In the genomic region with DNA sequence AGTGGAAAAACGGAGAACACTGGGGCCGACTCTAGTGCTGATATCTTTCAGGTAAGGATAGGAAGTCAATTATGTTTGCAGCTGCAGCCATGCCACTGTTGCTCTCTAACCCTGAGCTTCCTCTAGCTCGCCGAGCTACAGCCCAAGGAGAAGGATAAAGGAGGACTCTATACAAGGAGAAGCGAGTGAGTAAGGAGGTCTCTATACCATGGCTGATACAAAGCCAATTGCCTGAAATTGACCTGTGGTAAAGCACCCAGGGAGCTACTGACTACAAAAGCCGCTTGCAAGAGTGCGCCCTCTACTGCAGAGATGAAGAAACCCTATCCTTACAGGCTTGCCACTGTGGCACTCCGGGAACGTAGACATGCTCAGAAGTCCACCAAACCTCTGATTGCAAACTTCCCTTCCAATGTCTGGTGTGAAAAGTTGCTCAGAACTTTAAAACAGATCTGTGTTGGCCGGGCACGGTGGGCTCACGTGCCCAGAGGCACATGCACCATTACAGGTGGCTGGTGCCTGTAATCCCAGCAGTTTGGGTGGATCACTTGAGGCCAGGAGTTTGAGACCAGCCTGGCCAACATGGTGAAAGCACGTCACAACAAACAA, we compare ENCODE assay signal across 1 cellular context.
A peak's percentile ranks its signal among the peaks of the same experiment; 100 is the strongest.
TF ChIP-seq lines count a peak whose summit lies in the region.

No MANE protein-coding gene starts in this region.

TF ChIP-seq in HepG2, 621 proteins besides CTCF, POLR2A, EP300 and RAD21 (continued from another document and continues in another):
- TF ChIP-seq, protein P1, sequence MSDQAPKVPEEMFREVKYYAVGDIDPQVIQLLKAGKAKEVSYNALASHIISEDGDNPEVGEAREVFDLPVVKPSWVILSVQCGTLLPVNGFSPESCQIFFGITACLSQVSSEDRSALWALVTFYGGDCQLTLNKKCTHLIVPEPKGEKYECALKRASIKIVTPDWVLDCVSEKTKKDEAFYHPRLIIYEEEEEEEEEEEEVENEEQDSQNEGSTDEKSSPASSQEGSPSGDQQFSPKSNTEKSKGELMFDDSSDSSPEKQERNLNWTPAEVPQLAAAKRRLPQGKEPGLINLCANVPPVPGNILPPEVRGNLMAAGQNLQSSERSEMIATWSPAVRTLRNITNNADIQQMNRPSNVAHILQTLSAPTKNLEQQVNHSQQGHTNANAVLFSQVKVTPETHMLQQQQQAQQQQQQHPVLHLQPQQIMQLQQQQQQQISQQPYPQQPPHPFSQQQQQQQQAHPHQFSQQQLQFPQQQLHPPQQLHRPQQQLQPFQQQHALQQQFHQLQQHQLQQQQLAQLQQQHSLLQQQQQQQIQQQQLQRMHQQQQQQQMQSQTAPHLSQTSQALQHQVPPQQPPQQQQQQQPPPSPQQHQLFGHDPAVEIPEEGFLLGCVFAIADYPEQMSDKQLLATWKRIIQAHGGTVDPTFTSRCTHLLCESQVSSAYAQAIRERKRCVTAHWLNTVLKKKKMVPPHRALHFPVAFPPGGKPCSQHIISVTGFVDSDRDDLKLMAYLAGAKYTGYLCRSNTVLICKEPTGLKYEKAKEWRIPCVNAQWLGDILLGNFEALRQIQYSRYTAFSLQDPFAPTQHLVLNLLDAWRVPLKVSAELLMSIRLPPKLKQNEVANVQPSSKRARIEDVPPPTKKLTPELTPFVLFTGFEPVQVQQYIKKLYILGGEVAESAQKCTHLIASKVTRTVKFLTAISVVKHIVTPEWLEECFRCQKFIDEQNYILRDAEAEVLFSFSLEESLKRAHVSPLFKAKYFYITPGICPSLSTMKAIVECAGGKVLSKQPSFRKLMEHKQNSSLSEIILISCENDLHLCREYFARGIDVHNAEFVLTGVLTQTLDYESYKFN (CRISPR knock-in tag; conservative IDR thresholded peaks at IDR 0.05): no peak
- TF ChIP-seq AKAP8 (CRISPR knock-in tag; IDR thresholded peaks at IDR 0.05) (0 out of 2 replicates have a peak, but pooled peaks have one; percentile 44), RFXAP (CRISPR knock-in tag; IDR thresholded peaks at IDR 0.05; ENCODE audit: borderline replicate concordance) (no peak), KDM3A (CRISPR knock-in tag; IDR thresholded peaks at IDR 0.05; ENCODE audit: low read depth) (peak; percentile 54; the same call in 1 of the 2 replicates), ZBTB20 (CRISPR knock-in tag; IDR thresholded peaks at IDR 0.05; ENCODE audit: borderline replicate concordance, low read depth) (peak; percentile 41; the same call in 1 of the 2 replicates), RXRB (CRISPR knock-in tag; IDR thresholded peaks at IDR 0.05; ENCODE audit: borderline replicate concordance) (peak; percentile 69; the same call in 1 of the 2 replicates), SIX1 (CRISPR knock-in tag; IDR thresholded peaks at IDR 0.05; ENCODE audit: borderline replicate concordance) (peak; percentile 72; the same call in 1 of the 2 replicates), MIXL1 (CRISPR knock-in tag; IDR thresholded peaks at IDR 0.05) (peak; percentile 73; the same call in 1 of the 2 replicates), ZNF768 (CRISPR knock-in tag; IDR thresholded peaks at IDR 0.05) (no peak), ZMYM2 (CRISPR knock-in tag; IDR thresholded peaks at IDR 0.05) (no peak), ZNF30 (CRISPR knock-in tag; IDR thresholded peaks at IDR 0.05) (no peak), KLF16 (CRISPR knock-in tag; IDR thresholded peaks at IDR 0.05) (0 out of 4 replicates have a peak, but pooled peaks of 1 of the 2 experiments have one; percentile 31), SMAD3 (CRISPR knock-in tag; IDR thresholded peaks at IDR 0.05) (peak; percentile 61; the same call in 1 of the 2 replicates), ZNF317 (CRISPR knock-in tag; IDR thresholded peaks at IDR 0.05) (peak; percentile 50; the same call in 1 of the 2 replicates), HOXA3 (CRISPR knock-in tag; IDR thresholded peaks at IDR 0.05) (peak; percentile 43; the same call in 1 of the 2 replicates), MYC (CRISPR knock-in tag; IDR thresholded peaks at IDR 0.05; ENCODE audit: borderline replicate concordance) (0 out of 2 replicates have a peak, but pooled peaks have one; percentile 24), CEBPB (IDR thresholded peaks at IDR 0.05; ENCODE audit: borderline replicate concordance, low read depth, low read length) (peak; percentile 52; the same call in 1 of the 2 replicates), CBX5 (CRISPR knock-in tag; IDR thresholded peaks at IDR 0.05; ENCODE audit: borderline replicate concordance) (0 out of 2 replicates have a peak, but pooled peaks have one; percentile 55), ZNF138 (CRISPR knock-in tag; IDR thresholded peaks at IDR 0.05; ENCODE audit: low read depth) (peak; percentile 31; the same call in 1 of the 2 replicates), PHF20 (CRISPR knock-in tag; IDR thresholded peaks at IDR 0.05) (peak; percentile 50; the same call in 1 of the 2 replicates), GATAD2A (CRISPR knock-in tag; IDR thresholded peaks at IDR 0.05) (peak; percentile 73), DNMT3B (CRISPR knock-in tag; conservative IDR thresholded peaks at IDR 0.05) (0 out of 2 replicates have a peak, but pooled peaks have one; percentile 26), NFYC (CRISPR knock-in tag; IDR thresholded peaks at IDR 0.05) (0 out of 2 replicates have a peak, but pooled peaks have one; percentile 3), EEA1 (CRISPR knock-in tag; IDR thresholded peaks at IDR 0.05; ENCODE audit: borderline replicate concordance) (no peak), ZNF441 (CRISPR knock-in tag; IDR thresholded peaks at IDR 0.05; ENCODE audit: borderline replicate concordance) (no peak), PITX1 (CRISPR knock-in tag; IDR thresholded peaks at IDR 0.05) (peak; percentile 64; the same call in 1 of the 2 replicates), RNF2 (conservative IDR thresholded peaks at IDR 0.05; ENCODE audit: low read depth) (peak; percentile 63; the same call in 1 of the 2 replicates), ZNF678 (CRISPR knock-in tag; IDR thresholded peaks at IDR 0.05) (no peak), ZNF431 (CRISPR knock-in tag; IDR thresholded peaks at IDR 0.05; ENCODE audit: borderline replicate concordance, low read depth) (no peak), ZNF232 (CRISPR knock-in tag; IDR thresholded peaks at IDR 0.05; ENCODE audit: borderline replicate concordance) (0 out of 2 replicates have a peak, but pooled peaks have one; percentile 7), PPARG (CRISPR knock-in tag; conservative IDR thresholded peaks at IDR 0.05) (peak; percentile 30; the same call in 1 of the 2 replicates), ZNF326 (CRISPR knock-in tag; IDR thresholded peaks at IDR 0.05; ENCODE audit: borderline replicate concordance) (no peak)
- TF ChIP-seq, protein P2, sequence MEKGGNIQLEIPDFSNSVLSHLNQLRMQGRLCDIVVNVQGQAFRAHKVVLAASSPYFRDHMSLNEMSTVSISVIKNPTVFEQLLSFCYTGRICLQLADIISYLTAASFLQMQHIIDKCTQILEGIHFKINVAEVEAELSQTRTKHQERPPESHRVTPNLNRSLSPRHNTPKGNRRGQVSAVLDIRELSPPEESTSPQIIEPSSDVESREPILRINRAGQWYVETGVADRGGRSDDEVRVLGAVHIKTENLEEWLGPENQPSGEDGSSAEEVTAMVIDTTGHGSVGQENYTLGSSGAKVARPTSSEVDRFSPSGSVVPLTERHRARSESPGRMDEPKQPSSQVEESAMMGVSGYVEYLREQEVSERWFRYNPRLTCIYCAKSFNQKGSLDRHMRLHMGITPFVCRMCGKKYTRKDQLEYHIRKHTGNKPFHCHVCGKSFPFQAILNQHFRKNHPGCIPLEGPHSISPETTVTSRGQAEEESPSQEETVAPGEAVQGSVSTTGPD (CRISPR knock-in tag; IDR thresholded peaks at IDR 0.05): 0 out of 2 replicates have a peak, but pooled peaks have one; percentile 31
- TF ChIP-seq, protein P3, sequence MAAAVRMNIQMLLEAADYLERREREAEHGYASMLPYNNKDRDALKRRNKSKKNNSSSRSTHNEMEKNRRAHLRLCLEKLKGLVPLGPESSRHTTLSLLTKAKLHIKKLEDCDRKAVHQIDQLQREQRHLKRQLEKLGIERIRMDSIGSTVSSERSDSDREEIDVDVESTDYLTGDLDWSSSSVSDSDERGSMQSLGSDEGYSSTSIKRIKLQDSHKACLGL (CRISPR knock-in tag; IDR thresholded peaks at IDR 0.05): 0 out of 2 replicates have a peak, but pooled peaks have one; percentile 30
- TF ChIP-seq, protein P4, sequence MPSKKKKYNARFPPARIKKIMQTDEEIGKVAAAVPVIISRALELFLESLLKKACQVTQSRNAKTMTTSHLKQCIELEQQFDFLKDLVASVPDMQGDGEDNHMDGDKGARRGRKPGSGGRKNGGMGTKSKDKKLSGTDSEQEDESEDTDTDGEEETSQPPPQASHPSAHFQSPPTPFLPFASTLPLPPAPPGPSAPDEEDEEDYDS (CRISPR knock-in tag; IDR thresholded peaks at IDR 0.05): peak; percentile 48; the same call in 1 of the 2 replicates
- TF ChIP-seq, protein P5, sequence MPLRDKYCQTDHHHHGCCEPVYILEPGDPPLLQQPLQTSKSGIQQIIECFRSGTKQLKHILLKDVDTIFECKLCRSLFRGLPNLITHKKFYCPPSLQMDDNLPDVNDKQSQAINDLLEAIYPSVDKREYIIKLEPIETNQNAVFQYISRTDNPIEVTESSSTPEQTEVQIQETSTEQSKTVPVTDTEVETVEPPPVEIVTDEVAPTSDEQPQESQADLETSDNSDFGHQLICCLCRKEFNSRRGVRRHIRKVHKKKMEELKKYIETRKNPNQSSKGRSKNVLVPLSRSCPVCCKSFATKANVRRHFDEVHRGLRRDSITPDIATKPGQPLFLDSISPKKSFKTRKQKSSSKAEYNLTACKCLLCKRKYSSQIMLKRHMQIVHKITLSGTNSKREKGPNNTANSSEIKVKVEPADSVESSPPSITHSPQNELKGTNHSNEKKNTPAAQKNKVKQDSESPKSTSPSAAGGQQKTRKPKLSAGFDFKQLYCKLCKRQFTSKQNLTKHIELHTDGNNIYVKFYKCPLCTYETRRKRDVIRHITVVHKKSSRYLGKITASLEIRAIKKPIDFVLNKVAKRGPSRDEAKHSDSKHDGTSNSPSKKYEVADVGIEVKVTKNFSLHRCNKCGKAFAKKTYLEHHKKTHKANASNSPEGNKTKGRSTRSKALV (CRISPR knock-in tag; IDR thresholded peaks at IDR 0.05): no peak
- TF ChIP-seq, protein P6, sequence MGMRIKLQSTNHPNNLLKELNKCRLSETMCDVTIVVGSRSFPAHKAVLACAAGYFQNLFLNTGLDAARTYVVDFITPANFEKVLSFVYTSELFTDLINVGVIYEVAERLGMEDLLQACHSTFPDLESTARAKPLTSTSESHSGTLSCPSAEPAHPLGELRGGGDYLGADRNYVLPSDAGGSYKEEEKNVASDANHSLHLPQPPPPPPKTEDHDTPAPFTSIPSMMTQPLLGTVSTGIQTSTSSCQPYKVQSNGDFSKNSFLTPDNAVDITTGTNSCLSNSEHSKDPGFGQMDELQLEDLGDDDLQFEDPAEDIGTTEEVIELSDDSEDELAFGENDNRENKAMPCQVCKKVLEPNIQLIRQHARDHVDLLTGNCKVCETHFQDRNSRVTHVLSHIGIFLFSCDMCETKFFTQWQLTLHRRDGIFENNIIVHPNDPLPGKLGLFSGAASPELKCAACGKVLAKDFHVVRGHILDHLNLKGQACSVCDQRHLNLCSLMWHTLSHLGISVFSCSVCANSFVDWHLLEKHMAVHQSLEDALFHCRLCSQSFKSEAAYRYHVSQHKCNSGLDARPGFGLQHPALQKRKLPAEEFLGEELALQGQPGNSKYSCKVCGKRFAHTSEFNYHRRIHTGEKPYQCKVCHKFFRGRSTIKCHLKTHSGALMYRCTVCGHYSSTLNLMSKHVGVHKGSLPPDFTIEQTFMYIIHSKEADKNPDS (CRISPR knock-in tag; IDR thresholded peaks at IDR 0.05): 0 out of 2 replicates have a peak, but pooled peaks have one; percentile 41
- TF ChIP-seq, protein P7, sequence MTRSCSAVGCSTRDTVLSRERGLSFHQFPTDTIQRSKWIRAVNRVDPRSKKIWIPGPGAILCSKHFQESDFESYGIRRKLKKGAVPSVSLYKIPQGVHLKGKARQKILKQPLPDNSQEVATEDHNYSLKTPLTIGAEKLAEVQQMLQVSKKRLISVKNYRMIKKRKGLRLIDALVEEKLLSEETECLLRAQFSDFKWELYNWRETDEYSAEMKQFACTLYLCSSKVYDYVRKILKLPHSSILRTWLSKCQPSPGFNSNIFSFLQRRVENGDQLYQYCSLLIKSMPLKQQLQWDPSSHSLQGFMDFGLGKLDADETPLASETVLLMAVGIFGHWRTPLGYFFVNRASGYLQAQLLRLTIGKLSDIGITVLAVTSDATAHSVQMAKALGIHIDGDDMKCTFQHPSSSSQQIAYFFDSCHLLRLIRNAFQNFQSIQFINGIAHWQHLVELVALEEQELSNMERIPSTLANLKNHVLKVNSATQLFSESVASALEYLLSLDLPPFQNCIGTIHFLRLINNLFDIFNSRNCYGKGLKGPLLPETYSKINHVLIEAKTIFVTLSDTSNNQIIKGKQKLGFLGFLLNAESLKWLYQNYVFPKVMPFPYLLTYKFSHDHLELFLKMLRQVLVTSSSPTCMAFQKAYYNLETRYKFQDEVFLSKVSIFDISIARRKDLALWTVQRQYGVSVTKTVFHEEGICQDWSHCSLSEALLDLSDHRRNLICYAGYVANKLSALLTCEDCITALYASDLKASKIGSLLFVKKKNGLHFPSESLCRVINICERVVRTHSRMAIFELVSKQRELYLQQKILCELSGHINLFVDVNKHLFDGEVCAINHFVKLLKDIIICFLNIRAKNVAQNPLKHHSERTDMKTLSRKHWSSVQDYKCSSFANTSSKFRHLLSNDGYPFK (CRISPR knock-in tag; IDR thresholded peaks at IDR 0.05; ENCODE audit: borderline replicate concordance): 0 out of 2 replicates have a peak, but pooled peaks have one; percentile 57
- TF ChIP-seq, protein P8, sequence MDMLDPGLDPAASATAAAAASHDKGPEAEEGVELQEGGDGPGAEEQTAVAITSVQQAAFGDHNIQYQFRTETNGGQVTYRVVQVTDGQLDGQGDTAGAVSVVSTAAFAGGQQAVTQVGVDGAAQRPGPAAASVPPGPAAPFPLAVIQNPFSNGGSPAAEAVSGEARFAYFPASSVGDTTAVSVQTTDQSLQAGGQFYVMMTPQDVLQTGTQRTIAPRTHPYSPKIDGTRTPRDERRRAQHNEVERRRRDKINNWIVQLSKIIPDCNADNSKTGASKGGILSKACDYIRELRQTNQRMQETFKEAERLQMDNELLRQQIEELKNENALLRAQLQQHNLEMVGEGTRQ (IDR thresholded peaks at IDR 0.05; ENCODE audit: low read depth, low read length): 0 out of 2 replicates have a peak, but pooled peaks have one; percentile 4
- TF ChIP-seq, protein P8 (CRISPR knock-in tag; IDR thresholded peaks at IDR 0.05; ENCODE audit: borderline replicate concordance): no peak
- TF ChIP-seq, protein P9, sequence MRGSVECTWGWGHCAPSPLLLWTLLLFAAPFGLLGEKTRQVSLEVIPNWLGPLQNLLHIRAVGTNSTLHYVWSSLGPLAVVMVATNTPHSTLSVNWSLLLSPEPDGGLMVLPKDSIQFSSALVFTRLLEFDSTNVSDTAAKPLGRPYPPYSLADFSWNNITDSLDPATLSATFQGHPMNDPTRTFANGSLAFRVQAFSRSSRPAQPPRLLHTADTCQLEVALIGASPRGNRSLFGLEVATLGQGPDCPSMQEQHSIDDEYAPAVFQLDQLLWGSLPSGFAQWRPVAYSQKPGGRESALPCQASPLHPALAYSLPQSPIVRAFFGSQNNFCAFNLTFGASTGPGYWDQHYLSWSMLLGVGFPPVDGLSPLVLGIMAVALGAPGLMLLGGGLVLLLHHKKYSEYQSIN (CRISPR knock-in tag; IDR thresholded peaks at IDR 0.05; ENCODE audit: borderline replicate concordance): no peak
- TF ChIP-seq, protein P10, sequence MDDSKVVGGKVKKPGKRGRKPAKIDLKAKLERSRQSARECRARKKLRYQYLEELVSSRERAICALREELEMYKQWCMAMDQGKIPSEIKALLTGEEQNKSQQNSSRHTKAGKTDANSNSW (CRISPR knock-in tag; IDR thresholded peaks at IDR 0.05; ENCODE audit: borderline replicate concordance): no peak
